ENCODE assay signal across 1 cellular context in genomic region chr4:48778431-48779094, GRCh38.
TF ChIP-seq lines count a peak whose summit lies in the region.

No MANE protein-coding gene starts in this region.

TF ChIP-seq in IMR-90, 13 proteins besides CTCF, POLR2A, EP300 and RAD21 (continued from another document):
- TF ChIP-seq MAFK (IDR thresholded peaks at IDR 0.05; ENCODE audit: low read depth, low read length): no peak
- peak; percentile 96 for TF ChIP-seq CEBPB (IDR thresholded peaks at IDR 0.05; ENCODE audit: low read depth, low read length)
- no peak for TF ChIP-seq CHD1 (IDR thresholded peaks at IDR 0.05; ENCODE audit: low read depth, low read length)
- TF ChIP-seq RCOR1 (IDR thresholded peaks at IDR 0.05; ENCODE audit: insufficient replicate concordance, low read length): no peak
- TF ChIP-seq BHLHE40 (IDR thresholded peaks at IDR 0.05; ENCODE audit: low read depth, low read length): peak; percentile 71; the same call in 1 of the 2 replicates
- TF ChIP-seq FOS (IDR thresholded peaks at IDR 0.05; ENCODE audit: low read depth, low read length): no peak
- no peak for TF ChIP-seq NFE2L2 (IDR thresholded peaks at IDR 0.05; ENCODE audit: low read depth, low read length)
- TF ChIP-seq SMC3 (IDR thresholded peaks at IDR 0.05; ENCODE audit: low read depth, low read length): no peak
- TF ChIP-seq RFX5 (IDR thresholded peaks at IDR 0.05; ENCODE audit: low read depth, low read length): no peak
- TF ChIP-seq MXI1 (IDR thresholded peaks at IDR 0.05; ENCODE audit: borderline replicate concordance, low read depth, low read length): peak; percentile 78
